ENCODE assay signal across 8 cellular contexts in the genomic region with DNA sequence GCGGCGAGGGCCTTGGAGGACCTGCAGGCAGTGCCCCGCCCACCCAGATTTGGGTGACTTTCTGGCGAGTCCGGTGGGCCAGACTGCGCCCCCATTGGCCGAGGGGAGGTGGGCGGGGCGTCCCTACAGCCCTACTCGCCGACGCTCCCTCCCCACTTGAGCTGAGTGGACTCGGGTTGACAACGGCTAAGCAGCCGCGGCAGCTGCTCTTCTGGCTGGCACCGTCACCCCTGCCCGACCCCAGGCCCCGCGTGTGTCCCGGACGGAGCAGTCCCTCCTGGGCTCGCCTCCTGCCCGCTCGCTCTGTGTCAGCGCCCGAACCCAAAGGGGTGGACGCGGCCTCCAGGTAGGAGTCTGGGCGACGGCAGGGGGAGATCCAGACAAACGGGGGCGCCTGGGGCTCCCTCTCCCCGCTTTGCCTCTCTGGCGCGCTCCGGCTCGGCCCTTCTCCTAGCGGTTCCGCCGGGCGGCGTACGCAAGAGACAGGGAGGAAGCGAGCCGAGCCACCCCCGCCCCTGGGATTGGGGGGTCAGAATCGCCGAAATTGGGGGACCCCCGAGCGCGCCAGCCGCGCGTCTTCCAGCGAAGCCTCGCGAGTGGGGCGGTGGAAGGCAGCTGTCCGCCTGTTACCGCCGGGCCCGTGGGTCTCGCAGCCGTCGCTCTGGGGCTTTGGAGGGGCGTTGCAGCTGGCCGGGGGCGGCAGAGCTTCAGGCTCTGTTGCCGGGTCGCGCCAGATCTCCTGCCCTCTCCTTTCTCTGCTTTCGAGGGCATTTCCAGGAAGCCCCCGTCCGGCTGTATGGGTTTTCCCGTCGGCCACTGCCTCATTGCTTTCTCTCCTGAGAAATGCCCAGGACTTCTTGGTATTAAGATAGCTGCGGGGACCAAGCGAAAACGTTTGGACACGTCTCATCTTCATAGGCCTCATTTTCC. TPM values are rescaled to one million over a fixed set of nuclear protein-coding genes. Genes with fewer than 3 reads are reported as not detected.
A peak's percentile ranks its signal among the peaks of the same experiment; 100 is the strongest.
DNase-seq lines count a peak whose midpoint lies in the region; ATAC-seq and TF ChIP-seq lines count a peak whose summit lies in the region.

No MANE protein-coding gene starts in this region.

- intact Hi-C loops in activated CD4-positive, alpha-beta T cell treated with anti-CD3 and anti-CD28 coated beads for 36 hours (cut with DNase I, micrococcal nuclease), result loop anchor here in 1 of 2 experiments (5.0 kb wide), 1 partner anchor 181 kb away; no protein-coding TSS in a partner anchor
- intact Hi-C loops in activated T-helper 2 cell treated with anti-CD3 and anti-CD28 coated beads, Interferon-gamma antibody, Interleukin-2, Interleukin-4, amounts not matched to agents 10 μg/mL and 5 μg/mL and 100 μg/mL, durations not matched to agents 14 hours and 24 hours and 36 hours (cut with micrococcal nuclease), result loop anchor here (1.0 to 5.0 kb wide), 3 partner anchors 8 to 191 kb away; no protein-coding TSS in a partner anchor

- peak overlapping the region; percentile 64 for H3K4me3 ChIP-seq in neural cell (ENCODE audit: low read length)

- no peaks in the 10 kb centered on the region for H4K20me1 ChIP-seq in neural cell (ENCODE audit: insufficient read depth)

- POLR2A ChIA-PET in activated CD4-positive, alpha-beta T cell treated with anti-CD3 and anti-CD28 coated beads for 36 hours (lab: Charles Lee), result no interaction called here

- DNase-seq in activated CD4-positive, alpha-beta T cell treated with anti-CD3 and anti-CD28 coated beads for 36 hours, result peak; percentile 16
- no peak for DNase-seq in activated CD4-positive, alpha-beta T cell treated with anti-CD3 and anti-CD28 coated beads for 4 hours
- DNase-seq in KG1 (lab: John Stamatoyannopoulos, UW), result peak; percentile 26
- DNase-seq in activated T-helper 2 cell treated with anti-CD3 and anti-CD28 coated beads, Interferon-gamma antibody, Interleukin-2, Interleukin-4, amounts not matched to agents 10 μg/mL and 5 μg/mL and 100 μg/mL, durations not matched to agents 14 hours and 24 hours and 36 hours (ENCODE audit: low spot score), result no peak
- DNase-seq in glutamatergic neuron, result peak; percentile 74
- DNase-seq in activated effector memory CD4-positive, alpha-beta T cell treated with Interleukin-2 at 50 U/mL for 16 hours, result no peak

- TF ChIP-seq CTCF in glutamatergic neuron (IDR thresholded peaks at IDR 0.05; ENCODE audit: partially characterized antibody, unreplicated experiment) (no peak), neural cell (IDR thresholded peaks at IDR 0.05; ENCODE audit: poor library complexity, severe bottlenecking) (no peak)

- no peaks in the 10 kb centered on the region for H3K36me3 Mint-ChIP-seq in activated CD4-positive, alpha-beta T cell treated with anti-CD3 and anti-CD28 coated beads for 36 hours (ENCODE audit: low read depth)
- H3K36me3 Mint-ChIP-seq in activated T-helper 2 cell treated with anti-CD3 and anti-CD28 coated beads, Interferon-gamma antibody, Interleukin-2, Interleukin-4, amounts not matched to agents 10 μg/mL and 5 μg/mL and 100 μg/mL, durations not matched to agents 14 hours and 24 hours and 36 hours (ENCODE audit: low read depth), result no peaks in the 10 kb centered on the region
- H3K36me3 Mint-ChIP-seq in glutamatergic neuron (ENCODE audit: unreplicated experiment), result no peaks in the 10 kb centered on the region

- H3K9me3 Mint-ChIP-seq in activated CD4-positive, alpha-beta T cell treated with anti-CD3 and anti-CD28 coated beads for 36 hours (ENCODE audit: low read depth), result no peaks in the 10 kb centered on the region
- H3K9me3 Mint-ChIP-seq in activated T-helper 2 cell treated with anti-CD3 and anti-CD28 coated beads, Interferon-gamma antibody, Interleukin-2, Interleukin-4, amounts not matched to agents 10 μg/mL and 5 μg/mL and 100 μg/mL, durations not matched to agents 14 hours and 24 hours and 36 hours, result no peaks in the 10 kb centered on the region
- H3K9me3 Mint-ChIP-seq in glutamatergic neuron (ENCODE audit: unreplicated experiment), result no peaks in the 10 kb centered on the region

- H3K27me3 Mint-ChIP-seq in activated CD4-positive, alpha-beta T cell treated with anti-CD3 and anti-CD28 coated beads for 36 hours, result peaks cover 16% of the 10 kb centered on the region
- no peaks in the 10 kb centered on the region for H3K27me3 Mint-ChIP-seq in activated T-helper 2 cell treated with anti-CD3 and anti-CD28 coated beads, Interferon-gamma antibody, Interleukin-2, Interleukin-4, amounts not matched to agents 10 μg/mL and 5 μg/mL and 100 μg/mL, durations not matched to agents 14 hours and 24 hours and 36 hours (ENCODE audit: low read depth)
- H3K27me3 Mint-ChIP-seq in glutamatergic neuron (ENCODE audit: unreplicated experiment), result peaks cover 2% of the 10 kb centered on the region

- TF ChIP-seq EP300 in neural cell (conservative IDR thresholded peaks at IDR 0.05; ENCODE audit: poor library complexity, severe bottlenecking), result no peak

- no peaks in the 10 kb centered on the region for H3K9me3 ChIP-seq in neural cell (ENCODE audit: low read length)

- H3K4me3 Mint-ChIP-seq in activated CD4-positive, alpha-beta T cell treated with anti-CD3 and anti-CD28 coated beads for 36 hours, result peak overlapping the region; percentile 15
- H3K4me3 Mint-ChIP-seq in activated T-helper 2 cell treated with anti-CD3 and anti-CD28 coated beads, Interferon-gamma antibody, Interleukin-2, Interleukin-4, amounts not matched to agents 10 μg/mL and 5 μg/mL and 100 μg/mL, durations not matched to agents 14 hours and 24 hours and 36 hours (ENCODE audit: low read depth), result peak overlapping the region; percentile 73
- peak overlapping the region; percentile 63 for H3K4me3 Mint-ChIP-seq in glutamatergic neuron (ENCODE audit: unreplicated experiment)

- ATAC-seq in activated CD4-positive, alpha-beta T cell treated with anti-CD3 and anti-CD28 coated beads for 36 hours, result no peak
- ATAC-seq in GM19455 (IDR thresholded peaks at IDR 0.05; ENCODE audit: unreplicated experiment), result no peak

- H3K27ac ChIP-seq in neural cell (ENCODE audit: low read length), result no peak overlapping the region

- no peaks in the 10 kb centered on the region for H3K9me2 ChIP-seq in neural cell (ENCODE audit: insufficient read depth, low read length)

- no peak overlapping the region for H3K4me2 ChIP-seq in neural cell (ENCODE audit: low read length)

- H3K9ac ChIP-seq in neural cell (ENCODE audit: low read length), result peak overlapping the region; percentile 29

- no peaks in the 10 kb centered on the region for H3K79me2 ChIP-seq in neural cell (replicated peaks; ENCODE audit: insufficient read depth, low read length)

- H3K36me3 ChIP-seq in neural cell (ENCODE audit: insufficient read depth, low read length), result no peaks in the 10 kb centered on the region

- H3K4me1 Mint-ChIP-seq in activated CD4-positive, alpha-beta T cell treated with anti-CD3 and anti-CD28 coated beads for 36 hours, result peaks cover 5% of the 10 kb centered on the region
- peaks cover 28% of the 10 kb centered on the region for H3K4me1 Mint-ChIP-seq in activated T-helper 2 cell treated with anti-CD3 and anti-CD28 coated beads, Interferon-gamma antibody, Interleukin-2, Interleukin-4, amounts not matched to agents 10 μg/mL and 5 μg/mL and 100 μg/mL, durations not matched to agents 14 hours and 24 hours and 36 hours (ENCODE audit: low read depth)
- H3K4me1 Mint-ChIP-seq in glutamatergic neuron (ENCODE audit: low read depth, unreplicated experiment), result peaks cover 3% of the 10 kb centered on the region

- H3F3A ChIP-seq in neural cell (ENCODE audit: insufficient read depth, low read length, poor library complexity, severe bottlenecking), result no peaks in the 10 kb centered on the region

- no peak overlapping the region for H3K27ac Mint-ChIP-seq in activated CD4-positive, alpha-beta T cell treated with anti-CD3 and anti-CD28 coated beads for 36 hours
- H3K27ac Mint-ChIP-seq in activated T-helper 2 cell treated with anti-CD3 and anti-CD28 coated beads, Interferon-gamma antibody, Interleukin-2, Interleukin-4, amounts not matched to agents 10 μg/mL and 5 μg/mL and 100 μg/mL, durations not matched to agents 14 hours and 24 hours and 36 hours, result peak overlapping the region; percentile 63
- no peak overlapping the region for H3K27ac Mint-ChIP-seq in glutamatergic neuron (ENCODE audit: unreplicated experiment)

- no peak for TF ChIP-seq RAD21 in neural cell (conservative IDR thresholded peaks at IDR 0.05)

- no peak overlapping the region for H2AFZ ChIP-seq in neural cell (ENCODE audit: low read depth, low read length)

- CTCF ChIA-PET in activated CD4-positive, alpha-beta T cell treated with anti-CD3 and anti-CD28 coated beads for 36 hours (lab: Charles Lee), result no interaction called here

- H3K27me3 ChIP-seq in neural cell (ENCODE audit: insufficient read depth, low read depth, low read length), result peaks cover 22% of the 10 kb centered on the region

RNA-seq across cellular contexts. Expression of a gene that starts 46.3 kb away (rescaled TPM):
- under 1 TPM; 0.07 to 0.11 TPM for total RNA-seq in activated CD4-positive, alpha-beta T cell treated with anti-CD3 and anti-CD28 coated beads for 36 hours
- total RNA-seq in activated T-helper 2 cell treated with anti-CD3 and anti-CD28 coated beads, Interferon-gamma antibody, Interleukin-2, Interleukin-4, amounts not matched to agents 10 μg/mL and 5 μg/mL and 100 μg/mL, durations not matched to agents 14 hours and 24 hours and 36 hours, result 7.5 and 7.9 TPM in 2 replicates
- 1.1 TPM for total RNA-seq in glutamatergic neuron (ENCODE audit: unreplicated experiment)
- polyA plus RNA-seq in neural cell, result 0.06 and 0.09 TPM in 2 replicates
- polyA minus RNA-seq in neural cell, result under 0.01 TPM in 1 of 2 replicates, not detected in the other

Comparison
In these comparisons a context has a peak if more than half of its experiments do, and no peak if none do; other contexts are left out.
1. DNase-seq: peak in activated CD4-positive, alpha-beta T cell treated with anti-CD3 and anti-CD28 coated beads for 36 hours (single experiment), KG1 (single experiment) and glutamatergic neuron (single experiment); none in activated CD4-positive, alpha-beta T cell treated with anti-CD3 and anti-CD28 coated beads for 4 hours (0 of 2), activated T-helper 2 cell treated with anti-CD3 and anti-CD28 coated beads, Interferon-gamma antibody, Interleukin-2, Interleukin-4, amounts not matched to agents 10 μg/mL and 5 μg/mL and 100 μg/mL, durations not matched to agents 14 hours and 24 hours and 36 hours (single experiment) and activated effector memory CD4-positive, alpha-beta T cell treated with Interleukin-2 at 50 U/mL for 16 hours (single experiment).
2. H3K4me3 Mint-ChIP-seq: peak in every context shown above with its lines; median percentile 73 in activated T-helper 2 cell treated with anti-CD3 and anti-CD28 coated beads, Interferon-gamma antibody, Interleukin-2, Interleukin-4, amounts not matched to agents 10 μg/mL and 5 μg/mL and 100 μg/mL, durations not matched to agents 14 hours and 24 hours and 36 hours; 63 in glutamatergic neuron; 15 in activated CD4-positive, alpha-beta T cell treated with anti-CD3 and anti-CD28 coated beads for 36 hours.